ENCODE assay signal across 10 cellular contexts in the genomic region with DNA sequence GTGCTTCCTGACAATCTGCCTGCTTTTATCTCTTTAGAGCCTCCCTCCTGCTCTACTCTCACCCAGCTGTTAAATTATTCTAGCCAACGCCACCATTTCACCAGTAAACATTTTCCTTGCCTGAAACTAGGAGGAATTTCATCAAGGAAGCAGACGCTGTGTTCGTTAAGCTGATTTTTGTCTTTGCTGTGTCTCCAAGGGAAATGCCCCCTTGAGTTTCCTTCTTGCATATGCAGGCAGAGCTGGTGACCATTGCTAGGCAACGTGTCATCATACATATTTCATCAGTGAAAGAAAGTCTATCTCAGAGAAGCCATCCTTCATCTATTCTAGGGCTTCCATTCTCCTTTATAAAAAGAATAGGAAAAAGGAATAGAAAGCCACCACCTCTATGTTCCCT.
A peak's percentile ranks its signal among the peaks of the same experiment; 100 is the strongest.
DNase-seq lines count a peak whose midpoint lies in the region; ATAC-seq and TF ChIP-seq lines count a peak whose summit lies in the region.
"Had no signal": no experiment of that assay in that cellular context is flagged by ENCODE, and none has a peak within 500 bp of the region (broad histone marks: within the 10 kb centered on the region; RNA-seq: fewer than 3 reads in every experiment).

No MANE protein-coding gene starts in this region.

- peak; percentile 3 for DNase-seq in NCI-H1436 (lab: John Stamatoyannopoulos, UW)
- no peak for DNase-seq in NCI-H1436 treated with DMSO at 0.1 percent for 48 hours (lab: John Stamatoyannopoulos, UW)
- peak; percentile 20 for DNase-seq in LHCN-M2 (ENCODE audit: low read depth)
- no peak for DNase-seq in astrocyte of the cerebellum (ENCODE audit: low read depth)
- no peak for DNase-seq in NCI-H128 (lab: John Stamatoyannopoulos, UW; ENCODE audit: unreplicated experiment)
- DNase-seq in cortex of kidney (lab: John Stamatoyannopoulos, UW) = no peak
- DNase-seq: natural killer cell, upper lobe of right lung had no signal

- no peaks in the 10 kb centered on the region for H3K4me1 Mint-ChIP-seq in nephron
- H3K4me1 Mint-ChIP-seq: natural killer cell had no signal

- no peak overlapping the region for H3K4me3 Mint-ChIP-seq in nephron
- H3K4me3 Mint-ChIP-seq: natural killer cell had no signal

- H3K9me3 Mint-ChIP-seq in nephron = no peaks in the 10 kb centered on the region
- H3K9me3 Mint-ChIP-seq: natural killer cell had no signal

- no peaks in the 10 kb centered on the region for H3K36me3 Mint-ChIP-seq in nephron (ENCODE audit: low read depth)
- H3K36me3 Mint-ChIP-seq: natural killer cell had no signal

- ATAC-seq in HG02885 (IDR thresholded peaks at IDR 0.05; ENCODE audit: poor library complexity, unreplicated experiment) = no peak
- ATAC-seq: natural killer cell, upper lobe of right lung had no signal

- TF ChIP-seq CTCF in astrocyte of the cerebellum (IDR thresholded peaks at IDR 0.05; ENCODE audit: low read depth, low read length, missing control alignments) (peak; percentile 38), nephron (IDR thresholded peaks at IDR 0.05; ENCODE audit: unreplicated experiment in 3 of 3) (peak; percentile 16 to 44 (median 19))

- no peak overlapping the region for H3K4me3 ChIP-seq in astrocyte of the cerebellum (ENCODE audit: low read depth, low read length)
- H3K4me3 ChIP-seq: upper lobe of right lung had no signal

- H3K27me3 Mint-ChIP-seq in nephron (ENCODE audit: low read depth) = peaks cover 25% of the 10 kb centered on the region

- no peak overlapping the region for H3K27ac Mint-ChIP-seq in nephron
- H3K27ac Mint-ChIP-seq: natural killer cell had no signal

- in situ Hi-C loops in astrocyte of the cerebellum (cut with HindIII; ENCODE audit: low sequenced_read_pairs) = no loop called here

Comparison
In these comparisons a context has a peak if more than half of its experiments do, and no peak if none do; other contexts are left out.
1. DNase-seq: peak in NCI-H1436 (single experiment) and LHCN-M2 (single experiment); none in NCI-H1436 treated with DMSO at 0.1 percent for 48 hours (single experiment), astrocyte of the cerebellum (single experiment), NCI-H128 (single experiment) and cortex of kidney (single experiment).